In genomic region chr16:85774136-85774535, GRCh38 we compare ENCODE assay signal across 3 cellular contexts.
"Had no signal": no experiment of that assay in that cellular context is flagged by ENCODE, and none has a peak within 500 bp of the region (broad histone marks: within the 10 kb centered on the region; RNA-seq: fewer than 3 reads in every experiment).

No MANE protein-coding gene starts in this region.

- DNase-seq: GDM1, GF-D8 had no signal

- ATAC-seq: GM12878 had no signal

- H3K4me3 ChIP-seq: GM12878 had no signal
